In genomic region chr1:2288816-2289536, GRCh38 we compare ENCODE assay signal across 15 cellular contexts.
DNase-seq lines count a peak whose midpoint lies in the region; ATAC-seq and TF ChIP-seq lines count a peak whose summit lies in the region.
"Had no signal": no experiment of that assay in that cellular context is flagged by ENCODE, and none has a peak within 500 bp of the region (broad histone marks: within the 10 kb centered on the region; RNA-seq: fewer than 3 reads in every experiment).

No MANE protein-coding gene starts in this region.

- peaks cover 5% of the 10 kb centered on the region for H3K79me1 ChIP-seq in H9 (ENCODE audit: insufficient read depth, low read depth, low read length, poor library complexity, severe bottlenecking)

- no peak overlapping the region for H2AFZ ChIP-seq in H9 (ENCODE audit: low read length)

- H3T11ph ChIP-seq in H9 (ENCODE audit: low read length) = no peak overlapping the region

- no peak overlapping the region for H4K91ac ChIP-seq in H9 (ENCODE audit: insufficient read length, low read depth, low read length)

- H3K4me2 ChIP-seq in H9 (ENCODE audit: insufficient read depth, insufficient read length, low read length) = no peak overlapping the region

- peaks cover 11% of the 10 kb centered on the region for H3K36me3 Mint-ChIP-seq in activated CD4-positive, alpha-beta T cell treated with anti-CD3 and anti-CD28 coated beads for 36 hours (ENCODE audit: low read depth)
- H3K36me3 Mint-ChIP-seq in H9 (ENCODE audit: insufficient read depth in 1 of 3, low read depth in 3 of 3) = peaks cover 0 to 4% (median 3%) of the 10 kb centered on the region in 3 experiments; a peak in 2 of 7 replicates
- H3K36me3 Mint-ChIP-seq in activated naive CD8-positive, alpha-beta T cell treated with anti-CD3 and anti-CD28 coated beads, Interleukin-2, amount 10 ng/mL, durations not matched to agents 7 days and 5 days = peaks cover 9% of the 10 kb centered on the region
- no peaks in the 10 kb centered on the region for H3K36me3 Mint-ChIP-seq in naive B cell
- H3K36me3 Mint-ChIP-seq: IgD-negative memory B cell had no signal

- no peak overlapping the region for H3K56ac ChIP-seq in H9 (ENCODE audit: insufficient read length, low read depth, low read length)

- no peak overlapping the region for H4K8ac ChIP-seq in H9 (replicated peaks; ENCODE audit: insufficient read length, low read depth, low read length)

- no peak overlapping the region for H2BK120ac ChIP-seq in H9 (ENCODE audit: low read depth, low read length, poor library complexity, severe bottlenecking)

- peaks cover 3% of the 10 kb centered on the region for H4K20me1 ChIP-seq in H9 (ENCODE audit: control insufficient read depth, insufficient read depth, insufficient read length)

- H3K9me3 Mint-ChIP-seq in activated CD4-positive, alpha-beta T cell treated with anti-CD3 and anti-CD28 coated beads for 36 hours (ENCODE audit: low read depth) = no peaks in the 10 kb centered on the region
- no peaks in the 10 kb centered on the region; a peak in 1 of 5 replicates for H3K9me3 Mint-ChIP-seq in H9
- no peaks in the 10 kb centered on the region for H3K9me3 Mint-ChIP-seq in activated naive CD8-positive, alpha-beta T cell treated with anti-CD3 and anti-CD28 coated beads, Interleukin-2, amount 10 ng/mL, durations not matched to agents 7 days and 5 days
- H3K9me3 Mint-ChIP-seq in naive B cell = no peaks in the 10 kb centered on the region
- H3K9me3 Mint-ChIP-seq: endodermal cell, IgD-negative memory B cell had no signal

- H3K4me3 Mint-ChIP-seq in activated CD4-positive, alpha-beta T cell treated with anti-CD3 and anti-CD28 coated beads for 36 hours = no peak overlapping the region
- H3K4me3 Mint-ChIP-seq in H9 = no peak overlapping the region
- H3K4me3 Mint-ChIP-seq in activated naive CD8-positive, alpha-beta T cell treated with anti-CD3 and anti-CD28 coated beads, Interleukin-2, amount 10 ng/mL, durations not matched to agents 7 days and 5 days = peak overlapping the region; percentile 42
- peak overlapping the region in 3 of 8 donors; percentile 59 to 87 (median 72) for H3K4me3 Mint-ChIP-seq in naive B cell
- H3K4me3 Mint-ChIP-seq: endodermal cell had no signal

- no peak overlapping the region for H3K18ac ChIP-seq in H9 (ENCODE audit: insufficient read length, low read depth, low read length)

- intact Hi-C loops in activated CD4-positive, alpha-beta T cell treated with anti-CD3 and anti-CD28 coated beads for 36 hours (cut with DNase I, micrococcal nuclease) = no loop called here

- WGBS in H9 (ENCODE audit: extremely low coverage, insufficient read length, low lambda C conversion rate) = no CpG with 5 or more reads among the region's 20 CpGs

- no peaks in the 10 kb centered on the region for H3K27me3 Mint-ChIP-seq in activated CD4-positive, alpha-beta T cell treated with anti-CD3 and anti-CD28 coated beads for 36 hours
- H3K27me3 Mint-ChIP-seq in H9 (ENCODE audit: low read depth) = no peaks in the 10 kb centered on the region; the same call in 1 of the 2 replicates
- no peaks in the 10 kb centered on the region for H3K27me3 Mint-ChIP-seq in activated naive CD8-positive, alpha-beta T cell treated with anti-CD3 and anti-CD28 coated beads, Interleukin-2, amount 10 ng/mL, durations not matched to agents 7 days and 5 days
- no peaks in the 10 kb centered on the region for H3K27me3 Mint-ChIP-seq in naive B cell
- H3K27me3 Mint-ChIP-seq: IgD-negative memory B cell had no signal

- no peak overlapping the region for H4K5ac ChIP-seq in H9 (ENCODE audit: insufficient read length, low read depth, low read length)

- no peak overlapping the region for H3K23ac ChIP-seq in H9 (ENCODE audit: insufficient read length, low read depth, low read length)

- H3K4ac ChIP-seq in H9 (ENCODE audit: low read depth, low read length) = no peak overlapping the region

- CTCF ChIA-PET in activated CD4-positive, alpha-beta T cell treated with anti-CD3 and anti-CD28 coated beads for 36 hours (lab: Charles Lee) = interaction anchor here (1.5 to 1.8 kb wide), 2 partner anchors 11 to 33 kb away, joined by 6 to 9 read pairs; no protein-coding TSS in a partner anchor

- H3K14ac ChIP-seq in H9 (ENCODE audit: insufficient read depth, low read length) = peak overlapping the region; percentile 1; the same call in 1 of the 2 replicates

- no peak overlapping the region for H3K9ac ChIP-seq in H9 (ENCODE audit: extremely low read depth, insufficient read length, low read length)

- ATAC-seq in activated CD4-positive, alpha-beta T cell treated with anti-CD3 and anti-CD28 coated beads for 36 hours = no peak
- no peak for ATAC-seq in activated naive CD8-positive, alpha-beta T cell treated with anti-CD3 and anti-CD28 coated beads, Interleukin-2, amount 10 ng/mL, durations not matched to agents 7 days and 5 days (ENCODE audit: low read depth)
- no peak for ATAC-seq in naive B cell (ENCODE audit: low read depth in 2 of 2)
- ATAC-seq: GM12878, HCT116 had no signal

- no peak for TF ChIP-seq CTCF in H9 (conservative IDR thresholded peaks at IDR 0.05)

- H2BK12ac ChIP-seq in H9 (ENCODE audit: insufficient read length, low read depth, low read length) = no peak overlapping the region

- H3K79me2 ChIP-seq in H9 (ENCODE audit: insufficient read depth, low read length) = peaks cover 27% of the 10 kb centered on the region; the same call in 1 of the 2 replicates

- DNase-seq in activated CD4-positive, alpha-beta T cell treated with anti-CD3 and anti-CD28 coated beads for 36 hours = no peak
- no peak for DNase-seq in activated CD4-positive, alpha-beta T cell treated with anti-CD3 and anti-CD28 coated beads for 4 hours
- DNase-seq in H9 = no peak
- DNase-seq in activated naive CD8-positive, alpha-beta T cell treated with anti-CD3 and anti-CD28 coated beads, Interleukin-2, amount 10 ng/mL, durations not matched to agents 7 days and 5 days = no peak
- no peak for DNase-seq in naive B cell
- DNase-seq in HuH-7.5 (ENCODE audit: low spot score) = no peak
- DNase-seq in HCEC 1CT = no peak
- no peak for DNase-seq in middle frontal gyrus (ENCODE audit: extremely low spot score, low spot score)
- DNase-seq: endodermal cell, NCI-H2171 treated with DMSO at 0.1 percent for 48 hours, T-helper 9 cell had no signal

- H2BK15ac ChIP-seq in H9 (ENCODE audit: low read depth, low read length) = no peak overlapping the region

- H3K27me3 ChIP-seq in H9 (ENCODE audit: insufficient read depth, low read length) = no peaks in the 10 kb centered on the region

- no peak overlapping the region for H3K27ac ChIP-seq in H9 (ENCODE audit: insufficient read length, low read depth, low read length)
- H3K27ac ChIP-seq: 22Rv1 had no signal

- POLR2A ChIA-PET in activated CD4-positive, alpha-beta T cell treated with anti-CD3 and anti-CD28 coated beads for 36 hours (lab: Charles Lee) = no interaction called here
- POLR2A ChIA-PET in activated naive CD8-positive, alpha-beta T cell treated with anti-CD3 and anti-CD28 coated beads, Interleukin-2, amount 10 ng/mL, durations not matched to agents 7 days and 5 days (lab: Charles Lee) = interaction anchor here (0.7 to 1.6 kb wide), 4 partner anchors 11 to 60 kb away, joined by 3 to 4 read pairs (median 4); no protein-coding TSS in a partner anchor

- peak overlapping the region; percentile 53 for H3K27ac Mint-ChIP-seq in activated CD4-positive, alpha-beta T cell treated with anti-CD3 and anti-CD28 coated beads for 36 hours
- H3K27ac Mint-ChIP-seq in H9 (peak overlapping the region in 1 of 3 experiments; percentile 47; a peak in 1 of 7 replicates), naive B cell (peak overlapping the region in 4 of 6 donors; percentile 26 to 99 (median 56))
- H3K27ac Mint-ChIP-seq in activated naive CD8-positive, alpha-beta T cell treated with anti-CD3 and anti-CD28 coated beads, Interleukin-2, amount 10 ng/mL, durations not matched to agents 7 days and 5 days = peak overlapping the region; percentile 84

- no peaks in the 10 kb centered on the region; the same call in 1 of the 2 replicates for H3K4me1 ChIP-seq in H9 (ENCODE audit: insufficient read depth, low read length)

- H3K9me3 ChIP-seq in H9 (ENCODE audit: control insufficient read depth, low read depth, low read length) = no peaks in the 10 kb centered on the region

- H2AK5ac ChIP-seq in H9 (ENCODE audit: insufficient read length, low read length) = no peak overlapping the region

- H3K23me2 ChIP-seq in H9 (ENCODE audit: insufficient read length, low read depth, low read length, poor library complexity, severe bottlenecking) = no peaks in the 10 kb centered on the region

- no peak overlapping the region for H2BK5ac ChIP-seq in H9 (ENCODE audit: insufficient read length, low read length)

- H3K4me1 Mint-ChIP-seq in activated CD4-positive, alpha-beta T cell treated with anti-CD3 and anti-CD28 coated beads for 36 hours = peaks cover 70% of the 10 kb centered on the region
- peaks cover 27 to 48% of the 10 kb centered on the region in 2 experiments for H3K4me1 Mint-ChIP-seq in H9
- peaks cover 46% of the 10 kb centered on the region for H3K4me1 Mint-ChIP-seq in activated naive CD8-positive, alpha-beta T cell treated with anti-CD3 and anti-CD28 coated beads, Interleukin-2, amount 10 ng/mL, durations not matched to agents 7 days and 5 days
- peaks cover 45 to 68% (median 59%) of the 10 kb centered on the region in 3 donors for H3K4me1 Mint-ChIP-seq in naive B cell

- H2BK20ac ChIP-seq in H9 (ENCODE audit: low read depth, low read length, poor library complexity, severe bottlenecking) = no peak overlapping the region
